22 cellular contexts compared by ENCODE assay signal in the genomic region with DNA sequence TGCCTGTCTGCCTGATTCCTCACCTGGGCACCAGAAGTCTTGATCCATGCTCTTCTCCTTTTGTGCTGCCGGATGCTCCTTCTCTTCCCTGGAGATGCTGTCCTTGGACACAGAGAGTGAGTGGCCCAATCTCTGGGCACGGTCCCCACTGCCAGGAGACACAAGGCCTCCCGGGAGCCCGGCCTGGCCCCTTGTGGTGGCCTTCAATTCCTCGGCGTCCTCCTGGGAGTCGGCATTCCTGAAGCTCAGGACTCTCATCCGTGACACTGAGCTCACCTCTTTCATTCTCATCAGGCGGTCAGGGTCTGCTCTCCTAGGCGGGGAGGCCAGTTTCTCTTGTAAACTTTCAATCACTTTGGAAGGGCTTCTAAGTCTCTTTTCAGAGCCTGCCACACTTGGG. TPM values are rescaled to one million over a fixed set of nuclear protein-coding genes. Genes with fewer than 3 reads are reported as not detected.
DNase-seq lines count a peak whose midpoint lies in the region; ATAC-seq and TF ChIP-seq lines count a peak whose summit lies in the region.
"Had no signal": no experiment of that assay in that cellular context is flagged by ENCODE, and none has a peak within 500 bp of the region (broad histone marks: within the 10 kb centered on the region; RNA-seq: fewer than 3 reads in every experiment).

No MANE protein-coding gene starts in this region.

- H3K36me3 ChIP-seq in DOHH2 (ENCODE audit: control insufficient read depth, low read length) = no peaks in the 10 kb centered on the region
- peaks cover 23% of the 10 kb centered on the region for H3K36me3 ChIP-seq in lower lobe of right lung
- no peaks in the 10 kb centered on the region for H3K36me3 ChIP-seq in thymus (ENCODE audit: control insufficient read depth, insufficient read depth)
- H3K36me3 ChIP-seq: BE2C had no signal

- H3K9me3 ChIP-seq in DOHH2 (ENCODE audit: control insufficient read depth, insufficient read depth, low read length) (no peaks in the 10 kb centered on the region), lower lobe of right lung (no peaks in the 10 kb centered on the region), thymus (ENCODE audit: control insufficient read depth) (no peaks in the 10 kb centered on the region)
- H3K9me3 ChIP-seq: BE2C had no signal

- POLR2A ChIA-PET in activated naive CD8-positive, alpha-beta T cell treated with anti-CD3 and anti-CD28 coated beads, Interleukin-2, amount 10 ng/mL, durations not matched to agents 7 days and 5 days (lab: Charles Lee) = interaction anchor here (1.4 kb wide), 1 partner anchor 23 kb away, joined by 5 read pairs; no protein-coding TSS in a partner anchor

- H3K27ac ChIP-seq in DOHH2 (ENCODE audit: low read depth, low read length) = no peak overlapping the region
- H3K27ac ChIP-seq in lower lobe of right lung = peak overlapping the region; percentile 81
- H3K27ac ChIP-seq in thymus (ENCODE audit: low read depth) = peak overlapping the region; percentile 39

- H3K9me2 ChIP-seq in DOHH2 (replicated peaks; ENCODE audit: control insufficient read depth, low read length) = no peaks in the 10 kb centered on the region

- H3K79me2 ChIP-seq in DOHH2 (ENCODE audit: control insufficient read depth, low read length) = no peaks in the 10 kb centered on the region

- H3K9me3 Mint-ChIP-seq in activated naive CD8-positive, alpha-beta T cell treated with anti-CD3 and anti-CD28 coated beads, Interleukin-2, amount 10 ng/mL, durations not matched to agents 7 days and 5 days = no peaks in the 10 kb centered on the region
- no peaks in the 10 kb centered on the region for H3K9me3 Mint-ChIP-seq in activated naive CD8-positive, alpha-beta T cell treated with anti-CD3 and anti-CD28 coated beads for 36 hours
- H3K9me3 Mint-ChIP-seq: CD4-positive, alpha-beta T cell; HFFc6; IgD-negative memory B cell had no signal

- no peak for ATAC-seq in activated naive CD8-positive, alpha-beta T cell treated with anti-CD3 and anti-CD28 coated beads, Interleukin-2, amount 10 ng/mL, durations not matched to agents 7 days and 5 days (ENCODE audit: low read depth)
- no peak for ATAC-seq in lower lobe of right lung

- peak overlapping the region; percentile 91; the same call in 1 of the 2 replicates for H3K4me2 ChIP-seq in DOHH2 (ENCODE audit: low read length)

- peak overlapping the region; percentile 23 for H3K4me3 Mint-ChIP-seq in activated naive CD8-positive, alpha-beta T cell treated with anti-CD3 and anti-CD28 coated beads, Interleukin-2, amount 10 ng/mL, durations not matched to agents 7 days and 5 days
- no peak overlapping the region for H3K4me3 Mint-ChIP-seq in activated naive CD8-positive, alpha-beta T cell treated with anti-CD3 and anti-CD28 coated beads for 36 hours
- H3K4me3 Mint-ChIP-seq: CD4-positive, alpha-beta T cell; HFFc6 had no signal

- no peaks in the 10 kb centered on the region; the same call in 1 of the 2 replicates for H4K20me1 ChIP-seq in DOHH2 (ENCODE audit: control insufficient read depth, insufficient read depth, low read depth, low read length)

- H3K27me3 Mint-ChIP-seq in activated naive CD8-positive, alpha-beta T cell treated with anti-CD3 and anti-CD28 coated beads, Interleukin-2, amount 10 ng/mL, durations not matched to agents 7 days and 5 days = peaks cover 60% of the 10 kb centered on the region
- peaks cover 86% of the 10 kb centered on the region for H3K27me3 Mint-ChIP-seq in activated naive CD8-positive, alpha-beta T cell treated with anti-CD3 and anti-CD28 coated beads for 36 hours

- H3K4me1 ChIP-seq in DOHH2 (ENCODE audit: control insufficient read depth, low read length) (peaks cover 28% of the 10 kb centered on the region), lower lobe of right lung (peaks cover 50% of the 10 kb centered on the region), thymus (ENCODE audit: control insufficient read depth, insufficient read depth, low read length) (peaks cover 13% of the 10 kb centered on the region)
- H3K4me1 ChIP-seq: BE2C had no signal

- H3K4me3 ChIP-seq in DOHH2 (ENCODE audit: low read length) (no peak overlapping the region), lower lobe of right lung (no peak overlapping the region), thymus (ENCODE audit: low read length) (no peak overlapping the region)

- peaks cover 25% of the 10 kb centered on the region for H3K4me1 Mint-ChIP-seq in activated naive CD8-positive, alpha-beta T cell treated with anti-CD3 and anti-CD28 coated beads, Interleukin-2, amount 10 ng/mL, durations not matched to agents 7 days and 5 days
- peaks cover 27% of the 10 kb centered on the region for H3K4me1 Mint-ChIP-seq in activated naive CD8-positive, alpha-beta T cell treated with anti-CD3 and anti-CD28 coated beads for 36 hours

- no peak for DNase-seq in activated naive CD8-positive, alpha-beta T cell treated with anti-CD3 and anti-CD28 coated beads, Interleukin-2, amount 10 ng/mL, durations not matched to agents 7 days and 5 days
- DNase-seq in activated naive CD8-positive, alpha-beta T cell treated with anti-CD3 and anti-CD28 coated beads for 36 hours = no peak
- no peak for DNase-seq in lower lobe of right lung
- DNase-seq in midbrain (lab: John Stamatoyannopoulos, UW) = no peak
- no peak for DNase-seq in NCI-H1694 (lab: John Stamatoyannopoulos, UW)
- no peak for DNase-seq in stimulated activated CD4-positive, alpha-beta T cell treated with anti-CD3 and anti-CD28 coated beads, Interleukin-2, amount 100 ng/mL, for 24 hours
- DNase-seq: BE2C; CD4-positive, alpha-beta T cell; COR-L47; DMS79; H7; HFFc6; MV-4-11; NCI-H1105 treated with DMSO at 0.1 percent for 48 hours; NCI-H2081; NCI-H2171; NCI-H524 treated with DMSO at 0.1 percent for 48 hours; OCI-M1 had no signal

- TF ChIP-seq CTCF in DOHH2 (IDR thresholded peaks at IDR 0.05; ENCODE audit: low read depth, low read length, poor library complexity, severe bottlenecking) (no peak), lower lobe of right lung (IDR thresholded peaks at IDR 0.05) (no peak)

- intact Hi-C loops in lower lobe of right lung (cut with DNase I) = no loop called here

- H3K36me3 Mint-ChIP-seq in activated naive CD8-positive, alpha-beta T cell treated with anti-CD3 and anti-CD28 coated beads, Interleukin-2, amount 10 ng/mL, durations not matched to agents 7 days and 5 days = peaks cover 2% of the 10 kb centered on the region
- peaks cover 2% of the 10 kb centered on the region for H3K36me3 Mint-ChIP-seq in activated naive CD8-positive, alpha-beta T cell treated with anti-CD3 and anti-CD28 coated beads for 36 hours
- H3K36me3 Mint-ChIP-seq: IgD-negative memory B cell had no signal

- no peak overlapping the region for H3K27ac Mint-ChIP-seq in activated naive CD8-positive, alpha-beta T cell treated with anti-CD3 and anti-CD28 coated beads, Interleukin-2, amount 10 ng/mL, durations not matched to agents 7 days and 5 days
- H3K27ac Mint-ChIP-seq in activated naive CD8-positive, alpha-beta T cell treated with anti-CD3 and anti-CD28 coated beads for 36 hours = no peak overlapping the region
- H3K27ac Mint-ChIP-seq: HFFc6 had no signal

- no peaks in the 10 kb centered on the region for H3F3A ChIP-seq in DOHH2 (ENCODE audit: control insufficient read depth, insufficient read depth)

- H3K27me3 ChIP-seq in DOHH2 (ENCODE audit: control insufficient read depth, low read length) (0 out of 2 replicates have a peak, but pooled peaks cover 5% of the 10 kb centered on the region), lower lobe of right lung (ENCODE audit: low read depth) (peaks cover 3% of the 10 kb centered on the region), thymus (ENCODE audit: control insufficient read depth, insufficient read depth) (no peaks in the 10 kb centered on the region)
- H3K27me3 ChIP-seq: BE2C had no signal

- WGBS in thymus = 97% methylated on average over 10 of the region's 10 CpGs

RNA-seq across cellular contexts. Expression of a gene that starts 33.3 kb away (rescaled TPM):
- total RNA-seq in activated naive CD8-positive, alpha-beta T cell treated with anti-CD3 and anti-CD28 coated beads, Interleukin-2, amount 10 ng/mL, durations not matched to agents 7 days and 5 days = under 1 TPM; 0.03 to 0.20 TPM
- under 1 TPM; 0.02 to 0.14 TPM for total RNA-seq in activated naive CD8-positive, alpha-beta T cell treated with anti-CD3 and anti-CD28 coated beads for 36 hours
- total RNA-seq in lower lobe of right lung = 101 TPM
- polyA plus RNA-seq in thymus = 5.9 TPM
- total RNA-seq: CD4-positive, alpha-beta T cell; M059J had no signal
- polyA plus RNA-seq: IgD-negative memory B cell had no signal

Comparison
In these comparisons a context has a peak if more than half of its experiments do, and no peak if none do; other contexts are left out.
1. RNA of a gene that starts 33.3 kb away (total RNA-seq): 101 TPM in lower lobe of right lung (single experiment); 0.03 to 0.20 TPM in activated naive CD8-positive, alpha-beta T cell treated with anti-CD3 and anti-CD28 coated beads, Interleukin-2, amount 10 ng/mL, durations not matched to agents 7 days and 5 days and 0.02 to 0.14 TPM in activated naive CD8-positive, alpha-beta T cell treated with anti-CD3 and anti-CD28 coated beads for 36 hours; every median in the first group is over 10 times any median in the second.